ENCODE assay signal across 8 cellular contexts in the genomic region with DNA sequence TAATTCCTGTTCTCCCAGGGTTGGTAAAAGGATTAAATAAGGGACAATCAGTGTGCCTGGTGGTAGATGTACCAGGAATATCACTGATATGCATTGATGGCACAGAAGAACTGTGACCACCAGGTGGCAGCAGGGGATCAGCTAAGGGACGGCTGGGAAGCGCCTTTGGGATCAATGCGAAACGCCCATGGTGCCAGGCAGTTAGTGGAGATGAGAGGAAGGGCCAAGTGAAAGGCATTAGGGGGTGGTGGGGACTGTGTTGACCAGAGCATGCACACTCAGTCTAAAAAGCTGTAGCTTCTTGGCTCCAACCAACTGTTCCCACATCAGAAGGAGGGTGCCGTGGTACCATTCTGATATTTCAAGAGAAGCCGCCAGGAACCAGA. TPM values are rescaled to one million over a fixed set of nuclear protein-coding genes. Genes with fewer than 3 reads are reported as not detected.
DNase-seq lines count a peak whose midpoint lies in the region; ATAC-seq and TF ChIP-seq lines count a peak whose summit lies in the region.

No MANE protein-coding gene starts in this region.

- no peak overlapping the region for H3K27ac ChIP-seq in RWPE2 (ENCODE audit: poor library complexity, severe bottlenecking)

- peak; percentile 58 for ATAC-seq in RWPE2 (ENCODE audit: low read depth)

- H3K4me1 ChIP-seq in RWPE2 (ENCODE audit: insufficient read depth, poor library complexity, severe bottlenecking) = peaks cover 34% of the 10 kb centered on the region

- H3K27me3 ChIP-seq in RWPE2 (ENCODE audit: insufficient read depth, poor library complexity, severe bottlenecking) = no peaks in the 10 kb centered on the region

- H3K4me3 ChIP-seq in AG10803 (ENCODE audit: low read length) = no peak overlapping the region
- H3K4me3 ChIP-seq in RWPE2 (ENCODE audit: severe bottlenecking) = no peak overlapping the region
- H3K4me3 ChIP-seq in cardiac fibroblast (replicated peaks in 1 of 2; ENCODE audit: low read depth in 2 of 2, low read length in 2 of 2) = no peak overlapping the region

- no peaks in the 10 kb centered on the region for H3K36me3 ChIP-seq in RWPE2 (ENCODE audit: low read depth)

- TF ChIP-seq CTCF in AG10803 (conservative IDR thresholded peaks at IDR 0.05; ENCODE audit: low read length) (peak; percentile 94), GM12874 (IDR thresholded peaks at IDR 0.05; ENCODE audit: insufficient read depth, low read depth, low read length) (peak; percentile 81), RWPE2 (IDR thresholded peaks at IDR 0.05; ENCODE audit: poor library complexity, severe bottlenecking) (peak; percentile 97), cardiac fibroblast (IDR thresholded peaks at IDR 0.05; ENCODE audit: low read depth, low read length) (peak; percentile 80)

- peak; percentile 68 for DNase-seq in AG10803 (ENCODE audit: low read depth)
- peak; percentile 60 for DNase-seq in LHCN-M2 (ENCODE audit: low read depth)
- DNase-seq in RWPE2 (ENCODE audit: low spot score) = no peak
- DNase-seq in cardiac fibroblast (ENCODE audit: low read depth in 2 of 2) = peak; percentile 76 to 81
- DNase-seq in iris pigment epithelial cell (ENCODE audit: low read depth) = peak; percentile 69
- DNase-seq in stimulated activated CD8-positive, alpha-beta memory T cell treated with anti-CD3 and anti-CD28 coated beads, Interleukin-4, amount 100 ng/mL, for 24 hours (ENCODE audit: low read depth) = peak; percentile 63
- DNase-seq in activated effector memory CD4-positive, alpha-beta T cell treated with anti-CD3 and anti-CD28 coated beads, Interleukin-2, amount 50 U/mL, for 16 hours = no peak

- H3K9me3 ChIP-seq in RWPE2 (ENCODE audit: severe bottlenecking) = no peaks in the 10 kb centered on the region

RNA-seq across cellular contexts. Expression of a gene that starts 55.6 kb away (rescaled TPM):
- total RNA-seq in LHCN-M2 (2014; rRNA removed) = 0.11 and 0.45 TPM in 2 replicates
- 0.38 TPM for polyA plus RNA-seq in LHCN-M2 (2012)

Comparison
In these comparisons a context has a peak if more than half of its experiments do, and no peak if none do; other contexts are left out.
1. DNase-seq: peak in AG10803 (single experiment), LHCN-M2 (single experiment), cardiac fibroblast (2 of 2), iris pigment epithelial cell (single experiment) and stimulated activated CD8-positive, alpha-beta memory T cell treated with anti-CD3 and anti-CD28 coated beads, Interleukin-4, amount 100 ng/mL, for 24 hours (single experiment); none in RWPE2 (single experiment) and activated effector memory CD4-positive, alpha-beta T cell treated with anti-CD3 and anti-CD28 coated beads, Interleukin-2, amount 50 U/mL, for 16 hours (single experiment).
2. Peak in every context shown above with its lines, with median percentiles within 50 percentile points of each other: CTCF ChIP-seq.